In the genomic region with DNA sequence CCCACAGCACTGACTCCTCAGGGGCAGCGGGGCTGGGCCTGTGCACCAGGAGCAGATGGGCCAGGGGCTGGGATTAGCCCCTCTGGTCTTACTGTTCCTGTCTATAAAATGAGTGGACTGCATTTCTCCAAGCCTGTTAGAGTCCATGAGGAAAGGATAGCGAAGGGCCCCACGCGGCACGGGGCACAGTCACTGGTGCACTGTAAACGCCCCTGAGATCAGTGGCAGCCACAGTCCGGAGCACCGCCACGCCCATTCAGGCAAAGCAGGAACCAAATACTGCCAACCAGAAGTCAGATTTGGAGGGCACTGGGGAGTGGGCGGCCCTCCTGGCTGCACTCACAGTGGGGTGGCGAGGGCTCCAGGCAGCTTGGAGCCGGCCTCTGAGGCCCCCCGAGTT, we compare ENCODE assay signal across 7 cellular contexts.
"Had no signal": no experiment of that assay in that cellular context is flagged by ENCODE, and none has a peak within 500 bp of the region (broad histone marks: within the 10 kb centered on the region; RNA-seq: fewer than 3 reads in every experiment).

No MANE protein-coding gene starts in this region.

- ATAC-seq: GM23338, HCT116, K562 had no signal

- H3K4me1 ChIP-seq: HAP-1 had no signal

- H3K9me3 ChIP-seq: HAP-1 had no signal

- H3K36me3 ChIP-seq: HAP-1 had no signal

- H3K27ac Mint-ChIP-seq: GM23338, HFFc6 had no signal

- DNase-seq: H7, HFFc6, IMR-90 had no signal

- H3K4me3 Mint-ChIP-seq: GM23338, HFFc6 had no signal

- H3K4me3 ChIP-seq: GM23338, HAP-1, K562 had no signal

- H2AFZ ChIP-seq: GM23338 had no signal

- H3K4me2 ChIP-seq: GM23338 had no signal

- H3K4me1 Mint-ChIP-seq: GM23338 had no signal
